ENCODE assay signal across 8 cellular contexts in genomic region chr6:43644940-43645612, GRCh38. TPM values are rescaled to one million over a fixed set of nuclear protein-coding genes. Genes with fewer than 3 reads are reported as not detected.
DNase-seq lines count a peak whose midpoint lies in the region; ATAC-seq, FAIRE-seq and TF ChIP-seq lines count a peak whose summit lies in the region.

Gene RSPH9, plus strand, starts transcription at chr6:43645036. Its CDS starts 63 bp downstream, at chr6:43645099.

- no peak for FAIRE-seq in pancreas (lab: Jason Lieb, UNC)

- H3K36me3 ChIP-seq in pancreas (peaks cover 0 to 17% (median 16%) of the 10 kb centered on the region in 3 donors), urinary bladder (ENCODE audit: insufficient read depth) (peaks cover 5% of the 10 kb centered on the region)

- H3K27ac ChIP-seq in foreskin keratinocyte (no peak within 1 kb of the TSS), pancreas (no peak within 1 kb of the TSS), urinary bladder (ENCODE audit: low read depth) (no peak within 1 kb of the TSS)

- no peak for TF ChIP-seq CTCF in foreskin keratinocyte (conservative IDR thresholded peaks at IDR 0.05)
- no peak for TF ChIP-seq CTCF in pancreas (IDR thresholded peaks at IDR 0.05)

- peaks cover 18% of the 10 kb centered on the region for H3K4me1 Mint-ChIP-seq in activated T-helper 2 cell treated with anti-CD3 and anti-CD28 coated beads, Interferon-gamma antibody, Interleukin-2, Interleukin-4, amounts not matched to agents 10 μg/mL and 5 μg/mL and 100 μg/mL, durations not matched to agents 14 hours and 24 hours and 36 hours (ENCODE audit: low read depth)

- DNase-seq in NCI-H69 (lab: John Stamatoyannopoulos, UW), result peak; percentile 77
- peak; percentile 64 for DNase-seq in activated T-helper 2 cell treated with anti-CD3 and anti-CD28 coated beads, Interferon-gamma antibody, Interleukin-2, Interleukin-4, amounts not matched to agents 10 μg/mL and 5 μg/mL and 100 μg/mL, durations not matched to agents 14 hours and 24 hours and 36 hours (ENCODE audit: low spot score)
- no peak for DNase-seq in foreskin keratinocyte
- DNase-seq in pancreas, result peak in 5 of 6 donors; percentile 48 to 75 (median 63)
- DNase-seq in SHP77 treated with DMSO at 0.1 percent for 48 hours (lab: John Stamatoyannopoulos, UW), result no peak
- no peak for DNase-seq in HPDE6-E6E7 (ENCODE audit: extremely low spot score)

- H3K4me1 ChIP-seq in foreskin keratinocyte, result no peaks in the 10 kb centered on the region
- peaks cover 0 to 4% (median 0%) of the 10 kb centered on the region in 3 donors for H3K4me1 ChIP-seq in pancreas
- no peaks in the 10 kb centered on the region for H3K4me1 ChIP-seq in urinary bladder (ENCODE audit: insufficient read depth)

- intact Hi-C loops in activated T-helper 2 cell treated with anti-CD3 and anti-CD28 coated beads, Interferon-gamma antibody, Interleukin-2, Interleukin-4, amounts not matched to agents 10 μg/mL and 5 μg/mL and 100 μg/mL, durations not matched to agents 14 hours and 24 hours and 36 hours (cut with micrococcal nuclease), result loop anchor here (2.0 kb wide), 1 partner anchor 16 kb away; the partner anchor contains the start of gene GTPBP2
- intact Hi-C loops in pancreas (cut with DNase I), result no loop called here

- H3K27ac Mint-ChIP-seq in activated T-helper 2 cell treated with anti-CD3 and anti-CD28 coated beads, Interferon-gamma antibody, Interleukin-2, Interleukin-4, amounts not matched to agents 10 μg/mL and 5 μg/mL and 100 μg/mL, durations not matched to agents 14 hours and 24 hours and 36 hours, result no peak within 1 kb of the TSS

- H3K27me3 Mint-ChIP-seq in activated T-helper 2 cell treated with anti-CD3 and anti-CD28 coated beads, Interferon-gamma antibody, Interleukin-2, Interleukin-4, amounts not matched to agents 10 μg/mL and 5 μg/mL and 100 μg/mL, durations not matched to agents 14 hours and 24 hours and 36 hours (ENCODE audit: low read depth), result no peaks in the 10 kb centered on the region

- H3K4me3 ChIP-seq in pancreas (peak within 1 kb of the TSS in 3 of 4 donors; percentile 22 to 41 (median 26)), urinary bladder (ENCODE audit: low read depth, low read length) (peak within 1 kb of the TSS; percentile 37)

- H3K9me3 Mint-ChIP-seq in activated T-helper 2 cell treated with anti-CD3 and anti-CD28 coated beads, Interferon-gamma antibody, Interleukin-2, Interleukin-4, amounts not matched to agents 10 μg/mL and 5 μg/mL and 100 μg/mL, durations not matched to agents 14 hours and 24 hours and 36 hours, result no peaks in the 10 kb centered on the region

- peak within 1 kb of the TSS; percentile 83 for H3K4me3 Mint-ChIP-seq in activated T-helper 2 cell treated with anti-CD3 and anti-CD28 coated beads, Interferon-gamma antibody, Interleukin-2, Interleukin-4, amounts not matched to agents 10 μg/mL and 5 μg/mL and 100 μg/mL, durations not matched to agents 14 hours and 24 hours and 36 hours (ENCODE audit: low read depth)

- ATAC-seq in GM19035 (IDR thresholded peaks at IDR 0.05; ENCODE audit: unreplicated experiment) (peak; percentile 44), foreskin keratinocyte (peak; percentile 72), pancreas (peak; percentile 74 to 88 (median 86))

- no peaks in the 10 kb centered on the region for H3K27me3 ChIP-seq in foreskin keratinocyte
- H3K27me3 ChIP-seq in pancreas, result no peaks in the 10 kb centered on the region

- peaks cover 20% of the 10 kb centered on the region for H3K36me3 Mint-ChIP-seq in activated T-helper 2 cell treated with anti-CD3 and anti-CD28 coated beads, Interferon-gamma antibody, Interleukin-2, Interleukin-4, amounts not matched to agents 10 μg/mL and 5 μg/mL and 100 μg/mL, durations not matched to agents 14 hours and 24 hours and 36 hours (ENCODE audit: low read depth)

- H3K9me3 ChIP-seq in pancreas, result no peaks in the 10 kb centered on the region

- WGBS in pancreas, 2 donors, result 12% methylated on average over 52 of the region's 52 CpGs
- 2% methylated on average over 52 of the region's 52 CpGs for WGBS in urinary bladder

RNA-seq across cellular contexts. Expression of gene RSPH9, which starts in this region (rescaled TPM):
- total RNA-seq in activated T-helper 2 cell treated with anti-CD3 and anti-CD28 coated beads, Interferon-gamma antibody, Interleukin-2, Interleukin-4, amounts not matched to agents 10 μg/mL and 5 μg/mL and 100 μg/mL, durations not matched to agents 14 hours and 24 hours and 36 hours, result not detected in 2 replicates
- total RNA-seq in foreskin keratinocyte, result 0.04 and 0.07 TPM in 2 replicates
- 0.07 and 0.12 TPM in 2 replicates for polyA plus RNA-seq in foreskin keratinocyte
- total RNA-seq in pancreas, result under 1 TPM in 3 of 6 donors, not detected in 3; 0.06 to 0.16 (median 0.12) TPM
- polyA plus RNA-seq in pancreas, result 1 to 10 TPM in 1 of 2 donors, under 1 TPM in 1; 0.08 to 1.1 TPM
- total RNA-seq in urinary bladder, result 1.0 TPM
- polyA plus RNA-seq in urinary bladder, result 0.60 TPM

Comparison
In these comparisons a context has a peak if more than half of its experiments do, and no peak if none do; other contexts are left out.
1. Peak in DNase-seq in activated T-helper 2 cell treated with anti-CD3 and anti-CD28 coated beads, Interferon-gamma antibody, Interleukin-2, Interleukin-4, amounts not matched to agents 10 μg/mL and 5 μg/mL and 100 μg/mL, durations not matched to agents 14 hours and 24 hours and 36 hours; RNA of the gene not detected or under 1 TPM.
2. Peak in ATAC-seq in foreskin keratinocyte; RNA of the gene not detected or under 1 TPM.
3. DNase-seq: peak in NCI-H69 (single experiment) and pancreas (5 of 6); none in foreskin keratinocyte (0 of 2), SHP77 treated with DMSO at 0.1 percent for 48 hours (single experiment) and HPDE6-E6E7 (single experiment).
4. Peak in every context shown above with its lines, with median percentiles within 50 percentile points of each other: ATAC-seq.